8 cellular contexts compared by ENCODE assay signal in genomic region chr22:22884010-22884887, GRCh38. TPM values are rescaled to one million over a fixed set of nuclear protein-coding genes. Genes with fewer than 3 reads are reported as not detected.
DNase-seq lines count a peak whose midpoint lies in the region; ATAC-seq and TF ChIP-seq lines count a peak whose summit lies in the region.

No MANE protein-coding gene starts in this region.

- no peak overlapping the region for H3K27ac ChIP-seq in cardiac muscle cell

- no peaks in the 10 kb centered on the region for H3K4me1 ChIP-seq in cardiac muscle cell (ENCODE audit: low read depth)

- no peak overlapping the region for H3K4me3 ChIP-seq in cardiac muscle cell

- no peaks in the 10 kb centered on the region for H3K36me3 ChIP-seq in cardiac muscle cell

- TF ChIP-seq CTCF in cardiac muscle cell (IDR thresholded peaks at IDR 0.05; ENCODE audit: low read depth, low read length): peak; percentile 84

- no peaks in the 10 kb centered on the region for H3K9me3 ChIP-seq in cardiac muscle cell (ENCODE audit: low read depth)

- DNase-seq in Right ventricle myocardium inferior (ENCODE audit: missing footprints): no peak
- DNase-seq in cardiac septum (ENCODE audit: low spot score): no peak
- DNase-seq in LoVo (ENCODE audit: low spot score): peak; percentile 29
- peak; percentile 55 for DNase-seq in activated naive CD4-positive, alpha-beta T cell treated with anti-CD3 and anti-CD28 coated beads, Interleukin-2, amount 50 U/mL, for 16 hours
- DNase-seq in cardiac muscle cell (ENCODE audit: low read depth in 1 of 2, low spot score in 1 of 2): peak in 1 of 2 donors; percentile 80
- peak; percentile 74 for DNase-seq in sciatic nerve (ENCODE audit: low spot score)
- no peak for DNase-seq in NCI-H187 treated with DMSO at 0.1 percent for 48 hours (lab: John Stamatoyannopoulos, UW)

- ATAC-seq in Right ventricle myocardium inferior (peak; percentile 70), SK-N-SH treated with all-trans-retinoic acid at 6 μM for 48 hours (peak; percentile 90), sciatic nerve (peak; percentile 87)

- H3K27me3 ChIP-seq in cardiac muscle cell: no peaks in the 10 kb centered on the region

- intact Hi-C loops in Right ventricle myocardium inferior (cut with DNase I) (loop anchor here (2.0 kb wide), 1 partner anchor 73 kb away; no protein-coding TSS in a partner anchor), cardiac septum (cut with DNase I) (no loop called here), sciatic nerve (cut with DNase I) (no loop called here)

TF ChIP-seq in SK-N-SH treated with all-trans-retinoic acid at 6 μM for 48 hours, 23 proteins besides CTCF, POLR2A, EP300 and RAD21:
- no peak for TF ChIP-seq ZC3H10 (CRISPR knock-in tag; IDR thresholded peaks at IDR 0.05)
- no peak for TF ChIP-seq ZNF8 (CRISPR knock-in tag; IDR thresholded peaks at IDR 0.05)
- no peak for TF ChIP-seq ZNF70 (CRISPR knock-in tag; IDR thresholded peaks at IDR 0.05)
- no peak for TF ChIP-seq RARB (CRISPR knock-in tag; IDR thresholded peaks at IDR 0.05)
- TF ChIP-seq TOX (CRISPR knock-in tag; IDR thresholded peaks at IDR 0.05; ENCODE audit: borderline replicate concordance): no peak
- TF ChIP-seq ISL1 (CRISPR knock-in tag; IDR thresholded peaks at IDR 0.05): no peak
- no peak for TF ChIP-seq POU6F1 (CRISPR knock-in tag; IDR thresholded peaks at IDR 0.05; ENCODE audit: borderline replicate concordance, low read depth)
- TF ChIP-seq ZNF565 (CRISPR knock-in tag; conservative IDR thresholded peaks at IDR 0.05; ENCODE audit: low read depth): no peak
- no peak for TF ChIP-seq GLIS3 (CRISPR knock-in tag; IDR thresholded peaks at IDR 0.05)
- no peak for TF ChIP-seq CREB5 (CRISPR knock-in tag; IDR thresholded peaks at IDR 0.05; ENCODE audit: low read depth)
- TF ChIP-seq ARNTL (CRISPR knock-in tag; IDR thresholded peaks at IDR 0.05; ENCODE audit: borderline replicate concordance, low read depth): no peak
- no peak for TF ChIP-seq TSHZ2 (CRISPR knock-in tag; IDR thresholded peaks at IDR 0.05)
- TF ChIP-seq ZFP3 (CRISPR knock-in tag; IDR thresholded peaks at IDR 0.05): no peak
- no peak for TF ChIP-seq TCF4 (CRISPR knock-in tag; IDR thresholded peaks at IDR 0.05; ENCODE audit: borderline replicate concordance)
- no peak for TF ChIP-seq OSR1 (CRISPR knock-in tag; IDR thresholded peaks at IDR 0.05)
- TF ChIP-seq PATZ1 (CRISPR knock-in tag; IDR thresholded peaks at IDR 0.05; ENCODE audit: borderline replicate concordance): no peak
- TF ChIP-seq SNAI2 (CRISPR knock-in tag; IDR thresholded peaks at IDR 0.05): no peak
- no peak for TF ChIP-seq CSDC2 (CRISPR knock-in tag; IDR thresholded peaks at IDR 0.05)
TF ChIP-seq in SK-N-SH treated with all-trans-retinoic acid at 6 μM for 48 hours: peak in this region for 0.

RNA-seq across cellular contexts. Expression of gene IGLL5, which starts 3.4 kb away (rescaled TPM):
- total RNA-seq in Right ventricle myocardium inferior: not detected
- total RNA-seq in cardiac septum: not detected
- total RNA-seq in cardiac muscle cell: not detected in 2 replicates
- not detected in 2 replicates for polyA plus RNA-seq in cardiac muscle cell
- 0.62 TPM for total RNA-seq in sciatic nerve

Comparison
In these comparisons a context has a peak if more than half of its experiments do, and no peak if none do; other contexts are left out.
1. DNase-seq: peak in LoVo (single experiment), activated naive CD4-positive, alpha-beta T cell treated with anti-CD3 and anti-CD28 coated beads, Interleukin-2, amount 50 U/mL, for 16 hours (single experiment) and sciatic nerve (single experiment); none in Right ventricle myocardium inferior (single experiment), cardiac septum (single experiment) and NCI-H187 treated with DMSO at 0.1 percent for 48 hours (single experiment).
2. Peak in every context shown above with its lines, with median percentiles within 50 percentile points of each other: ATAC-seq.